In the genomic region with DNA sequence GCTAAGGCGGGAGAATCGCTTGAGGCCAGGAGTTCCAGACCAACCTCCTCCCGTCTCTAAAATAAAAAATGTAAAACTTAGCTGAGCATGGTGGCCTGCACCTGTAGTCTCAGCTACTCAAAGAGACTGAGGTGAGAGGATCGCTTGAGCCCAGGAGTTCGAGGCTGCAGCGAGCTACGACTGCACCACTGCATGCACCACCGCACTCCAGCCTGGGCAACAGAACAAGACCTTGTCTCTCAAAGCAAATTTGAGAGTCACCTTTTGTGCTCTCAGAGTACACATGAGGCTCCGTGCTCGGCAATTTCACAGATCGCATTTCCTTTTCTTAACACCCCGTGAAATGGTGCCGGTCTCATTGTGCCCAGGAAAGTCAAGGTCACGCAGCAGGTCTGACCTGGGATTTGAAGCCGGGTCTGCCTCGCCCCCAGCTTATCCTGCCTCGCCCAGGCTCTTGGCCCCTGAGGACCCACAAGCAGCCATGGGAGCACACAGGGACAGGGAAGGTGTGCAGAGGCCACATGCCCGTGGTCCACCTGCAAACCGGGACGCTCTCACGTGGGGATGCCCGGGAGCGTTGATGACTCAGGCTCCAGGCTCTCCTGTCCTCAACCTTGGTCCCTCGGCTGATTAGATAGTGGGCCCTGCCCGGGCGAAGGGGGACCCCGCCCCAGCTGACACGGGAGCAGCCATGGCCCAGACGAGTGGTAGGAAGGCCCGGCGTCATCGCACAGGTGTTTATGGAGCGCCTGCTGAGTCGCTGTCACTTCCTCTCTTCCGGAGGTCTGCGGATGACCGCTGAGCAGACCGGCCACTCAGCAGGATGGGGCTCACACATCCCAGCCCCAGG, we compare ENCODE assay signal across 1 cellular context.
TF ChIP-seq lines count a peak whose summit lies in the region.

No MANE protein-coding gene starts in this region.

TF ChIP-seq in HepG2, 621 proteins besides CTCF, POLR2A, EP300 and RAD21 (continued from another document and continues in another):
- TF ChIP-seq, protein P1, sequence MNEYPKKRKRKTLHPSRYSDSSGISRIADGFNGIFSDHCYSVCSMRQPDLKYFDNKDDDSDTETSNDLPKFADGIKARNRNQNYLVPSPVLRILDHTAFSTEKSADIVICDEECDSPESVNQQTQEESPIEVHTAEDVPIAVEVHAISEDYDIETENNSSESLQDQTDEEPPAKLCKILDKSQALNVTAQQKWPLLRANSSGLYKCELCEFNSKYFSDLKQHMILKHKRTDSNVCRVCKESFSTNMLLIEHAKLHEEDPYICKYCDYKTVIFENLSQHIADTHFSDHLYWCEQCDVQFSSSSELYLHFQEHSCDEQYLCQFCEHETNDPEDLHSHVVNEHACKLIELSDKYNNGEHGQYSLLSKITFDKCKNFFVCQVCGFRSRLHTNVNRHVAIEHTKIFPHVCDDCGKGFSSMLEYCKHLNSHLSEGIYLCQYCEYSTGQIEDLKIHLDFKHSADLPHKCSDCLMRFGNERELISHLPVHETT (CRISPR knock-in tag; conservative IDR thresholded peaks at IDR 0.05): no peak
- TF ChIP-seq WIZ (CRISPR knock-in tag; IDR thresholded peaks at IDR 0.05) (peak; percentile 68; the same call in 1 of the 2 replicates), ZNF776 (CRISPR knock-in tag; IDR thresholded peaks at IDR 0.05) (peak; percentile 94), BORCS8-MEF2B (CRISPR knock-in tag; IDR thresholded peaks at IDR 0.05) (peak; percentile 95), BHLHE40 (IDR thresholded peaks at IDR 0.05; ENCODE audit: low read length) (peak; percentile 65), ARNT2 (CRISPR knock-in tag; IDR thresholded peaks at IDR 0.05; ENCODE audit: low read depth) (no peak), ZNF354B (CRISPR knock-in tag; IDR thresholded peaks at IDR 0.05) (peak; percentile 87; the same call in 1 of the 2 replicates), ZNF230 (CRISPR knock-in tag; IDR thresholded peaks at IDR 0.05) (no peak), ZNF10 (CRISPR knock-in tag; IDR thresholded peaks at IDR 0.05; ENCODE audit: borderline replicate concordance, low read depth) (no peak), MTA3 (CRISPR knock-in tag; IDR thresholded peaks at IDR 0.05) (no peak), ZNF225 (CRISPR knock-in tag; IDR thresholded peaks at IDR 0.05) (0 out of 2 replicates have a peak, but pooled peaks have one; percentile 52), ZNF614 (CRISPR knock-in tag; IDR thresholded peaks at IDR 0.05; ENCODE audit: borderline replicate concordance) (no peak), ZNF678 (CRISPR knock-in tag; IDR thresholded peaks at IDR 0.05) (peak; percentile 94), NCOA5 (CRISPR knock-in tag; IDR thresholded peaks at IDR 0.05) (no peak), ZNF598 (CRISPR knock-in tag; IDR thresholded peaks at IDR 0.05; ENCODE audit: borderline replicate concordance) (no peak), HNRNPL (IDR thresholded peaks at IDR 0.05; ENCODE audit: low read depth, low read length) (no peak), SP2 (CRISPR knock-in tag; IDR thresholded peaks at IDR 0.05) (0 out of 2 replicates have a peak, but pooled peaks have one; percentile 34), ZNF7 (CRISPR knock-in tag; IDR thresholded peaks at IDR 0.05) (no peak), HIVEP1 (CRISPR knock-in tag; IDR thresholded peaks at IDR 0.05) (peak; percentile 92), SIN3B (IDR thresholded peaks at IDR 0.05; ENCODE audit: low read length) (no peak), ZIK1 (CRISPR knock-in tag; IDR thresholded peaks at IDR 0.05; ENCODE audit: borderline replicate concordance, low read depth) (peak; percentile 91; the same call in 1 of the 2 replicates), RBM22 (optimal IDR thresholded peaks at IDR 0.05; ENCODE audit: low read length) (no peak), ZBTB42 (CRISPR knock-in tag; IDR thresholded peaks at IDR 0.05) (peak; percentile 85; the same call in 1 of the 2 replicates)
- TF ChIP-seq, protein P2, sequence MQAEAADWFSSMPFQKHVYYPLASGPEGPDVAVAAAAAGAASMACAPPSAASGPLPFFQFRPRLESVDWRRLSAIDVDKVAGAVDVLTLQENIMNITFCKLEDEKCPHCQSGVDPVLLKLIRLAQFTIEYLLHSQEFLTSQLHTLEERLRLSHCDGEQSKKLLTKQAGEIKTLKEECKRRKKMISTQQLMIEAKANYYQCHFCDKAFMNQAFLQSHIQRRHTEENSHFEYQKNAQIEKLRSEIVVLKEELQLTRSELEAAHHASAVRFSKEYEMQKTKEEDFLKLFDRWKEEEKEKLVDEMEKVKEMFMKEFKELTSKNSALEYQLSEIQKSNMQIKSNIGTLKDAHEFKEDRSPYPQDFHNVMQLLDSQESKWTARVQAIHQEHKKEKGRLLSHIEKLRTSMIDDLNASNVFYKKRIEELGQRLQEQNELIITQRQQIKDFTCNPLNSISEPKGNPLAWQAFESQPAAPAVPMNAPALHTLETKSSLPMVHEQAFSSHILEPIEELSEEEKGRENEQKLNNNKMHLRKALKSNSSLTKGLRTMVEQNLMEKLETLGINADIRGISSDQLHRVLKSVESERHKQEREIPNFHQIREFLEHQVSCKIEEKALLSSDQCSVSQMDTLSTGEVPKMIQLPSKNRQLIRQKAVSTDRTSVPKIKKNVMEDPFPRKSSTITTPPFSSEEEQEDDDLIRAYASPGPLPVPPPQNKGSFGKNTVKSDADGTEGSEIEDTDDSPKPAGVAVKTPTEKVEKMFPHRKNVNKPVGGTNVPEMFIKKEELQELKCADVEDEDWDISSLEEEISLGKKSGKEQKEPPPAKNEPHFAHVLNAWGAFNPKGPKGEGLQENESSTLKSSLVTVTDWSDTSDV (CRISPR knock-in tag; IDR thresholded peaks at IDR 0.05): peak; percentile 95; the same call in 1 of the 2 replicates
- TF ChIP-seq, protein P3, sequence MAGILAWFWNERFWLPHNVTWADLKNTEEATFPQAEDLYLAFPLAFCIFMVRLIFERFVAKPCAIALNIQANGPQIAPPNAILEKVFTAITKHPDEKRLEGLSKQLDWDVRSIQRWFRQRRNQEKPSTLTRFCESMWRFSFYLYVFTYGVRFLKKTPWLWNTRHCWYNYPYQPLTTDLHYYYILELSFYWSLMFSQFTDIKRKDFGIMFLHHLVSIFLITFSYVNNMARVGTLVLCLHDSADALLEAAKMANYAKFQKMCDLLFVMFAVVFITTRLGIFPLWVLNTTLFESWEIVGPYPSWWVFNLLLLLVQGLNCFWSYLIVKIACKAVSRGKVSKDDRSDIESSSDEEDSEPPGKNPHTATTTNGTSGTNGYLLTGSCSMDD (CRISPR knock-in tag; IDR thresholded peaks at IDR 0.05): no peak
- TF ChIP-seq, protein P4, sequence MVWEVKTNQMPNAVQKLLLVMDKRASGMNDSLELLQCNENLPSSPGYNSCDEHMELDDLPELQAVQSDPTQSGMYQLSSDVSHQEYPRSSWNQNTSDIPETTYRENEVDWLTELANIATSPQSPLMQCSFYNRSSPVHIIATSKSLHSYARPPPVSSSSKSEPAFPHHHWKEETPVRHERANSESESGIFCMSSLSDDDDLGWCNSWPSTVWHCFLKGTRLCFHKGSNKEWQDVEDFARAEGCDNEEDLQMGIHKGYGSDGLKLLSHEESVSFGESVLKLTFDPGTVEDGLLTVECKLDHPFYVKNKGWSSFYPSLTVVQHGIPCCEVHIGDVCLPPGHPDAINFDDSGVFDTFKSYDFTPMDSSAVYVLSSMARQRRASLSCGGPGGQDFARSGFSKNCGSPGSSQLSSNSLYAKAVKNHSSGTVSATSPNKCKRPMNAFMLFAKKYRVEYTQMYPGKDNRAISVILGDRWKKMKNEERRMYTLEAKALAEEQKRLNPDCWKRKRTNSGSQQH (CRISPR knock-in tag; IDR thresholded peaks at IDR 0.05; ENCODE audit: low read depth): no peak
- TF ChIP-seq, protein P5, sequence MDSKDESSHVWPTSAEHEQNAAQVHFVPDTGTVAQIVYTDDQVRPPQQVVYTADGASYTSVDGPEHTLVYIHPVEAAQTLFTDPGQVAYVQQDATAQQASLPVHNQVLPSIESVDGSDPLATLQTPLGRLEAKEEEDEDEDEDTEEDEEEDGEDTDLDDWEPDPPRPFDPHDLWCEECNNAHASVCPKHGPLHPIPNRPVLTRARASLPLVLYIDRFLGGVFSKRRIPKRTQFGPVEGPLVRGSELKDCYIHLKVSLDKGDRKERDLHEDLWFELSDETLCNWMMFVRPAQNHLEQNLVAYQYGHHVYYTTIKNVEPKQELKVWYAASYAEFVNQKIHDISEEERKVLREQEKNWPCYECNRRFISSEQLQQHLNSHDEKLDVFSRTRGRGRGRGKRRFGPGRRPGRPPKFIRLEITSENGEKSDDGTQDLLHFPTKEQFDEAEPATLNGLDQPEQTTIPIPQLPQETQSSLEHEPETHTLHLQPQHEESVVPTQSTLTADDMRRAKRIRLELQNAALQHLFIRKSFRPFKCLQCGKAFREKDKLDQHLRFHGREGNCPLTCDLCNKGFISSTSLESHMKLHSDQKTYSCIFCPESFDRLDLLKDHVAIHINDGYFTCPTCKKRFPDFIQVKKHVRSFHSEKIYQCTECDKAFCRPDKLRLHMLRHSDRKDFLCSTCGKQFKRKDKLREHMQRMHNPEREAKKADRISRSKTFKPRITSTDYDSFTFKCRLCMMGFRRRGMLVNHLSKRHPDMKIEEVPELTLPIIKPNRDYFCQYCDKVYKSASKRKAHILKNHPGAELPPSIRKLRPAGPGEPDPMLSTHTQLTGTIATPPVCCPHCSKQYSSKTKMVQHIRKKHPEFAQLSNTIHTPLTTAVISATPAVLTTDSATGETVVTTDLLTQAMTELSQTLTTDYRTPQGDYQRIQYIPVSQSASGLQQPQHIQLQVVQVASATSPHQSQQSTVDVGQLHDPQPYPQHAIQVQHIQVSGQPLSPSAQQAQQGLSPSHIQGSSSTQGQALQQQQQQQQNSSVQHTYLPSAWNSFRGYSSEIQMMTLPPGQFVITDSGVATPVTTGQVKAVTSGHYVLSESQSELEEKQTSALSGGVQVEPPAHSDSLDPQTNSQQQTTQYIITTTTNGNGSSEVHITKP (CRISPR knock-in tag; IDR thresholded peaks at IDR 0.05; ENCODE audit: low read depth): no peak
- TF ChIP-seq, protein P6, sequence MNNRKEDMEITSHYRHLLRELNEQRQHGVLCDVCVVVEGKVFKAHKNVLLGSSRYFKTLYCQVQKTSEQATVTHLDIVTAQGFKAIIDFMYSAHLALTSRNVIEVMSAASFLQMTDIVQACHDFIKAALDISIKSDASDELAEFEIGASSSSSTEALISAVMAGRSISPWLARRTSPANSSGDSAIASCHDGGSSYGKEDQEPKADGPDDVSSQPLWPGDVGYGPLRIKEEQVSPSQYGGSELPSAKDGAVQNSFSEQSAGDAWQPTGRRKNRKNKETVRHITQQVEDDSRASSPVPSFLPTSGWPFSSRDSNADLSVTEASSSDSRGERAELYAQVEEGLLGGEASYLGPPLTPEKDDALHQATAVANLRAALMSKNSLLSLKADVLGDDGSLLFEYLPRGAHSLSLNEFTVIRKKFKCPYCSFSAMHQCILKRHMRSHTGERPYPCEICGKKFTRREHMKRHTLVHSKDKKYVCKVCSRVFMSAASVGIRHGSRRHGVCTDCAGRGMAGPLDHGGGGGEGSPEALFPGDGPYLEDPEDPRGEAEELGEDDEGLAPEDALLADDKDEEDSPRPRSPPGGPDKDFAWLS (CRISPR knock-in tag; IDR thresholded peaks at IDR 0.05; ENCODE audit: borderline replicate concordance): no peak
- TF ChIP-seq, protein P7, sequence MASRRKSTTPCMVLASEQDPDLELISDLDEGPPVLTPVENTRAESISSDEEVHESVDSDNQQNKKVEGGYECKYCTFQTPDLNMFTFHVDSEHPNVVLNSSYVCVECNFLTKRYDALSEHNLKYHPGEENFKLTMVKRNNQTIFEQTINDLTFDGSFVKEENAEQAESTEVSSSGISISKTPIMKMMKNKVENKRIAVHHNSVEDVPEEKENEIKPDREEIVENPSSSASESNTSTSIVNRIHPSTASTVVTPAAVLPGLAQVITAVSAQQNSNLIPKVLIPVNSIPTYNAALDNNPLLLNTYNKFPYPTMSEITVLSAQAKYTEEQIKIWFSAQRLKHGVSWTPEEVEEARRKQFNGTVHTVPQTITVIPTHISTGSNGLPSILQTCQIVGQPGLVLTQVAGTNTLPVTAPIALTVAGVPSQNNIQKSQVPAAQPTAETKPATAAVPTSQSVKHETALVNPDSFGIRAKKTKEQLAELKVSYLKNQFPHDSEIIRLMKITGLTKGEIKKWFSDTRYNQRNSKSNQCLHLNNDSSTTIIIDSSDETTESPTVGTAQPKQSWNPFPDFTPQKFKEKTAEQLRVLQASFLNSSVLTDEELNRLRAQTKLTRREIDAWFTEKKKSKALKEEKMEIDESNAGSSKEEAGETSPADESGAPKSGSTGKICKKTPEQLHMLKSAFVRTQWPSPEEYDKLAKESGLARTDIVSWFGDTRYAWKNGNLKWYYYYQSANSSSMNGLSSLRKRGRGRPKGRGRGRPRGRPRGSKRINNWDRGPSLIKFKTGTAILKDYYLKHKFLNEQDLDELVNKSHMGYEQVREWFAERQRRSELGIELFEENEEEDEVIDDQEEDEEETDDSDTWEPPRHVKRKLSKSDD (CRISPR knock-in tag; IDR thresholded peaks at IDR 0.05; ENCODE audit: low read depth): 0 out of 2 replicates have a peak, but pooled peaks have one; percentile 74
- TF ChIP-seq, protein P8, sequence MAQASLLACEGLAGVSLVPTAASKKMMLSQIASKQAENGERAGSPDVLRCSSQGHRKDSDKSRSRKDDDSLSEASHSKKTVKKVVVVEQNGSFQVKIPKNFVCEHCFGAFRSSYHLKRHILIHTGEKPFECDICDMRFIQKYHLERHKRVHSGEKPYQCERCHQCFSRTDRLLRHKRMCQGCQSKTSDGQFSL (CRISPR knock-in tag; IDR thresholded peaks at IDR 0.05): no peak
- TF ChIP-seq, protein P9, sequence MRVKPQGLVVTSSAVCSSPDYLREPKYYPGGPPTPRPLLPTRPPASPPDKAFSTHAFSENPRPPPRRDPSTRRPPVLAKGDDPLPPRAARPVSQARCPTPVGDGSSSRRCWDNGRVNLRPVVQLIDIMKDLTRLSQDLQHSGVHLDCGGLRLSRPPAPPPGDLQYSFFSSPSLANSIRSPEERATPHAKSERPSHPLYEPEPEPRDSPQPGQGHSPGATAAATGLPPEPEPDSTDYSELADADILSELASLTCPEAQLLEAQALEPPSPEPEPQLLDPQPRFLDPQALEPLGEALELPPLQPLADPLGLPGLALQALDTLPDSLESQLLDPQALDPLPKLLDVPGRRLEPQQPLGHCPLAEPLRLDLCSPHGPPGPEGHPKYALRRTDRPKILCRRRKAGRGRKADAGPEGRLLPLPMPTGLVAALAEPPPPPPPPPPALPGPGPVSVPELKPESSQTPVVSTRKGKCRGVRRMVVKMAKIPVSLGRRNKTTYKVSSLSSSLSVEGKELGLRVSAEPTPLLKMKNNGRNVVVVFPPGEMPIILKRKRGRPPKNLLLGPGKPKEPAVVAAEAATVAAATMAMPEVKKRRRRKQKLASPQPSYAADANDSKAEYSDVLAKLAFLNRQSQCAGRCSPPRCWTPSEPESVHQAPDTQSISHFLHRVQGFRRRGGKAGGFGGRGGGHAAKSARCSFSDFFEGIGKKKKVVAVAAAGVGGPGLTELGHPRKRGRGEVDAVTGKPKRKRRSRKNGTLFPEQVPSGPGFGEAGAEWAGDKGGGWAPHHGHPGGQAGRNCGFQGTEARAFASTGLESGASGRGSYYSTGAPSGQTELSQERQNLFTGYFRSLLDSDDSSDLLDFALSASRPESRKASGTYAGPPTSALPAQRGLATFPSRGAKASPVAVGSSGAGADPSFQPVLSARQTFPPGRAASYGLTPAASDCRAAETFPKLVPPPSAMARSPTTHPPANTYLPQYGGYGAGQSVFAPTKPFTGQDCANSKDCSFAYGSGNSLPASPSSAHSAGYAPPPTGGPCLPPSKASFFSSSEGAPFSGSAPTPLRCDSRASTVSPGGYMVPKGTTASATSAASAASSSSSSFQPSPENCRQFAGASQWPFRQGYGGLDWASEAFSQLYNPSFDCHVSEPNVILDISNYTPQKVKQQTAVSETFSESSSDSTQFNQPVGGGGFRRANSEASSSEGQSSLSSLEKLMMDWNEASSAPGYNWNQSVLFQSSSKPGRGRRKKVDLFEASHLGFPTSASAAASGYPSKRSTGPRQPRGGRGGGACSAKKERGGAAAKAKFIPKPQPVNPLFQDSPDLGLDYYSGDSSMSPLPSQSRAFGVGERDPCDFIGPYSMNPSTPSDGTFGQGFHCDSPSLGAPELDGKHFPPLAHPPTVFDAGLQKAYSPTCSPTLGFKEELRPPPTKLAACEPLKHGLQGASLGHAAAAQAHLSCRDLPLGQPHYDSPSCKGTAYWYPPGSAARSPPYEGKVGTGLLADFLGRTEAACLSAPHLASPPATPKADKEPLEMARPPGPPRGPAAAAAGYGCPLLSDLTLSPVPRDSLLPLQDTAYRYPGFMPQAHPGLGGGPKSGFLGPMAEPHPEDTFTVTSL (CRISPR knock-in tag; IDR thresholded peaks at IDR 0.05; ENCODE audit: borderline replicate concordance): peak; percentile 59; the same call in 1 of the 2 replicates
